13 cellular contexts compared by ENCODE assay signal in genomic region chr2:226742346-226742745, GRCh38. TPM values are rescaled to one million over a fixed set of nuclear protein-coding genes. Genes with fewer than 3 reads are reported as not detected.
DNase-seq lines count a peak whose midpoint lies in the region; ATAC-seq and TF ChIP-seq lines count a peak whose summit lies in the region.
"Had no signal": no experiment of that assay in that cellular context is flagged by ENCODE, and none has a peak within 500 bp of the region (broad histone marks: within the 10 kb centered on the region; RNA-seq: fewer than 3 reads in every experiment).

No MANE protein-coding gene starts in this region.

- peaks cover 0 to 48% (median 21%) of the 10 kb centered on the region in 4 donors for H3K4me1 ChIP-seq in tibial artery

- no peaks in the 10 kb centered on the region for H3K36me3 ChIP-seq in tibial artery

- no peak for ATAC-seq in WTC11
- ATAC-seq in HG02610 (IDR thresholded peaks at IDR 0.05; ENCODE audit: unreplicated experiment) = no peak
- ATAC-seq: effector memory CD8-positive, alpha-beta T cell had no signal

- peak overlapping the region; percentile 67 to 80 for H3K27ac ChIP-seq in tibial artery

- H3K9me3 Mint-ChIP-seq in WTC11 (peaks cover 9% of the 10 kb centered on the region), neural crest cell (peaks cover 7% of the 10 kb centered on the region)
- H3K9me3 Mint-ChIP-seq: effector memory CD8-positive, alpha-beta T cell; immature natural killer cell had no signal

- H3K4me3 ChIP-seq in tibial artery = peak overlapping the region in 1 of 2 donors; percentile 4

- H3K9me3 ChIP-seq in tibial artery = no peaks in the 10 kb centered on the region

- intact Hi-C loops in tibial artery (cut with DNase I; ENCODE audit: low total_unique reads) = no loop called here

- TF ChIP-seq CTCF in WTC11 (IDR thresholded peaks at IDR 0.05) (no peak), neural crest cell (conservative IDR thresholded peaks at IDR 0.05) (no peak), tibial artery (IDR thresholded peaks at IDR 0.05) (no peak)

- H3K36me3 Mint-ChIP-seq in WTC11 = peaks cover 9% of the 10 kb centered on the region
- no peaks in the 10 kb centered on the region for H3K36me3 Mint-ChIP-seq in neural crest cell (ENCODE audit: low read depth)
- H3K36me3 Mint-ChIP-seq: immature natural killer cell had no signal

- H3K4me1 Mint-ChIP-seq in WTC11 (peaks cover 53% of the 10 kb centered on the region), neural crest cell (peaks cover 84% of the 10 kb centered on the region)
- H3K4me1 Mint-ChIP-seq: immature natural killer cell had no signal

- no peak overlapping the region for H3K4me3 Mint-ChIP-seq in WTC11
- H3K4me3 Mint-ChIP-seq in neural crest cell = peak overlapping the region; percentile 39
- H3K4me3 Mint-ChIP-seq: effector memory CD8-positive, alpha-beta T cell; IgD-negative memory B cell; immature natural killer cell had no signal

- POLR2A ChIA-PET in WTC11 (lab: Charles Lee) = no interaction called here

- CTCF ChIA-PET in WTC11 (lab: Charles Lee) = interaction anchor here (0.9 kb wide), 1 partner anchor 19 kb away, joined by 4 read pairs; no protein-coding TSS in a partner anchor

- H3K27me3 ChIP-seq in tibial artery = no peaks in the 10 kb centered on the region

- DNase-seq in WTC11 (ENCODE audit: low spot score) (no peak), fibroblast of the conjunctiva (ENCODE audit: low read depth) (peak; percentile 32), neural crest cell (ENCODE audit: low read depth, low spot score) (no peak), tibial artery (peak; percentile 62 to 88), amniotic stem cell (lab: John Stamatoyannopoulos, UW) (no peak), NCI-H1694 treated with DMSO at 0.1 percent for 48 hours (lab: John Stamatoyannopoulos, UW) (no peak), NCI-H128 (lab: John Stamatoyannopoulos, UW; ENCODE audit: unreplicated experiment) (no peak)
- DNase-seq: activated effector memory CD4-positive, alpha-beta T cell treated with anti-CD3 and anti-CD28 coated beads, Interleukin-2, amount 50 U/mL, for 16 hours; effector memory CD8-positive, alpha-beta T cell; immature natural killer cell; NCI-H2171 had no signal

- H3K27me3 Mint-ChIP-seq in WTC11 (ENCODE audit: low read depth) (no peaks in the 10 kb centered on the region), neural crest cell (ENCODE audit: low read depth) (no peaks in the 10 kb centered on the region)
- H3K27me3 Mint-ChIP-seq: IgD-negative memory B cell had no signal

- H3K27ac Mint-ChIP-seq in WTC11 = peak overlapping the region; percentile 31; the same call in 1 of the 2 replicates
- H3K27ac Mint-ChIP-seq in neural crest cell (ENCODE audit: unreplicated experiment) = peak overlapping the region; percentile 64
- H3K27ac Mint-ChIP-seq: effector memory CD8-positive, alpha-beta T cell; IgD-negative memory B cell; immature natural killer cell had no signal

TF ChIP-seq in WTC11, 78 proteins besides CTCF, POLR2A, EP300 and RAD21:
- TF ChIP-seq ATF1 (CRISPR knock-in tag; IDR thresholded peaks at IDR 0.05) = no peak
- no peak for TF ChIP-seq OVOL2 (CRISPR knock-in tag; IDR thresholded peaks at IDR 0.05; ENCODE audit: borderline replicate concordance)
- TF ChIP-seq NR1H2 (CRISPR knock-in tag; IDR thresholded peaks at IDR 0.05) = no peak
- TF ChIP-seq SMAD4 (CRISPR knock-in tag; IDR thresholded peaks at IDR 0.05) = no peak
- TF ChIP-seq NFE2L1 (CRISPR knock-in tag; IDR thresholded peaks at IDR 0.05) = no peak
- TF ChIP-seq CREM (CRISPR knock-in tag; IDR thresholded peaks at IDR 0.05) = no peak
- TF ChIP-seq TCF7 (CRISPR knock-in tag; IDR thresholded peaks at IDR 0.05; ENCODE audit: low read depth) = no peak
- TF ChIP-seq TP53 (CRISPR knock-in tag; IDR thresholded peaks at IDR 0.05) = no peak
- no peak for TF ChIP-seq TEAD4 (CRISPR knock-in tag; IDR thresholded peaks at IDR 0.05)
- no peak for TF ChIP-seq ESRRA (CRISPR knock-in tag; IDR thresholded peaks at IDR 0.05; ENCODE audit: borderline replicate concordance)
- no peak for TF ChIP-seq ZNF423 (CRISPR knock-in tag; IDR thresholded peaks at IDR 0.05)
- no peak for TF ChIP-seq MXD4 (CRISPR knock-in tag; IDR thresholded peaks at IDR 0.05; ENCODE audit: borderline replicate concordance)
- TF ChIP-seq IRF1 (CRISPR knock-in tag; IDR thresholded peaks at IDR 0.05) = no peak

RNA-seq across cellular contexts. Expression of gene IRS1, which starts 57.3 kb away (rescaled TPM):
- total RNA-seq in WTC11 (2021) = 18.2 to 22.9 TPM (median 18.6 TPM) in 3 replicates
- 14.8 and 15.1 TPM in 2 replicates for total RNA-seq in neural crest cell

Comparison
In these comparisons a context has a peak if more than half of its experiments do, and no peak if none do; other contexts are left out.
1. DNase-seq: peak in fibroblast of the conjunctiva (single experiment) and tibial artery (2 of 2); none in WTC11 (single experiment), neural crest cell (single experiment), amniotic stem cell (single experiment), NCI-H1694 treated with DMSO at 0.1 percent for 48 hours (single experiment) and NCI-H128 (single experiment).